8 cellular contexts compared by ENCODE assay signal in the genomic region with DNA sequence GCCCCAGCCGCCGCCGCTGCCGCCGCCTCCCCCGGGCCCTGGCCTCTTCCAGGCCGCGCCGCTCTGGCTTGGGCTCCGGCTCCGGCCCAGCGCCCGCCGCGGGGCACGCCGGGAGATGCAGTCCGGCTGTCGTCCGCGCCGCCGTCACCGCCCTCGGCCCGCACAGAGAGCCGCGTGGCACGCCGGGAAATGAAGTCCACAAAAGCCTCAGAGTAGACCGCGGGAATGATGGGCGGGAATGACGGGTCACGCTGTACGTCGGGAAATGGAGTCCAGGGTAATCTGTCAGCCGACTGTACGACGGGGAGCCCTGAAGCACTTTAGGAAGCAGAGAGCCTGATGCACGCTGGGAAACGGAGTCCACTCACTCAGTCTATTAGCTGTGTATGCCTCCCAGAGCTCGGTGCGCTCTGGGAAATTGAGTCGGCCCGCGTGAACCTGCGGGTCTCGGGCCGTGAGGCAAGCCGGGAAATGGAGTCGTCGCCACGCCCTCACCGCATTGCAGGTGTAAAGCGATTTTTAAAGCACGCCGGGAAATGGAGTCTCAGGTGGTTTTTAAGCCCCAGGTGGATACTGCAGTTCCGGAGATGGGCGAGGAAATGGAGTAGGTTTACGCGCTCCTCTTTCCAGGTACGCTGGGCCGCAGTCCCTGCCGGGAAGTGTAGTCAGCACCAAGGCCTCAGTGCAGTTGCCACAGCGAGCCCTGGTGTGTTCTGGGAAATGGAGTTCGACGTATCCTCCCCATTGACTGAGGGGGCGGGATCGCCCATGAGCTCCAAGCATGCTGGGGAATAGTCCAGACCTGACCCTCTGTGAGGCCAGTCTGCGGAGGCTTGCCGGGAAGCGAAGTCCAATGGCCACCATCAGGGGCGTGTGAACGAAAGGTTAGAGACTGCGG. TPM values are rescaled to one million over a fixed set of nuclear protein-coding genes. Genes with fewer than 3 reads are reported as not detected.
DNase-seq lines count a peak whose midpoint lies in the region; ATAC-seq and TF ChIP-seq lines count a peak whose summit lies in the region.

A gene (minus strand): TSS at position 91 of the 898 bp plus-strand sequence. CDS start 137 bp downstream, outside the sequence.

- peak within 1 kb of the TSS; percentile 32; the same call in 1 of the 2 replicates for H2AFZ ChIP-seq in SK-N-SH (ENCODE audit: low read depth)

- peaks cover 19% of the 10 kb centered on the region for H4K20me1 ChIP-seq in SK-N-SH (ENCODE audit: insufficient read depth)

- POLR2A ChIA-PET in SK-N-SH (lab: Yijun Ruan, JAX): interaction anchor here (0.7 to 3.0 kb wide), 6 partner anchors 9 to 383 kb away, joined by 3 to 28 read pairs (median 6); a partner anchor contains a TSS

- TF ChIP-seq CTCF in SK-N-SH (IDR thresholded peaks at IDR 0.05) (no peak), gastroesophageal sphincter (IDR thresholded peaks at IDR 0.05) (peak in 1 of 4 experiments; percentile 12), neutrophil (IDR thresholded peaks at IDR 0.05) (peak; percentile 54)

- ATAC-seq in HG02571 (IDR thresholded peaks at IDR 0.05; ENCODE audit: unreplicated experiment): peak; percentile 55
- ATAC-seq in gastroesophageal sphincter: peak; percentile 90

- no peaks in the 10 kb centered on the region for H3K9me3 ChIP-seq in SK-N-SH
- no peaks in the 10 kb centered on the region for H3K9me3 ChIP-seq in gastroesophageal sphincter
- no peaks in the 10 kb centered on the region for H3K9me3 ChIP-seq in neutrophil

- TF ChIP-seq RAD21 in SK-N-SH (IDR thresholded peaks at IDR 0.05; ENCODE audit: low read length): peak; percentile 25; the same call in 1 of the 2 replicates

- H3F3A ChIP-seq in SK-N-SH (replicated peaks; ENCODE audit: insufficient read depth): peaks cover 40% of the 10 kb centered on the region

- H3K9me2 ChIP-seq in SK-N-SH: no peaks in the 10 kb centered on the region

- H3K36me3 ChIP-seq in SK-N-SH (replicated peaks in 1 of 2; ENCODE audit: control insufficient read depth in 1 of 2, insufficient read depth in 2 of 2, low read length in 1 of 2) (peaks cover 11 to 22% of the 10 kb centered on the region in 2 experiments), gastroesophageal sphincter (peaks cover 0 to 24% of the 10 kb centered on the region in 2 donors), neutrophil (peaks cover 10% of the 10 kb centered on the region)

- peak; percentile 99 for DNase-seq in GM04504 (ENCODE audit: low read depth)
- DNase-seq in NCI-H1048 (lab: John Stamatoyannopoulos, UW): peak; percentile 99
- peak; percentile 92 for DNase-seq in SK-N-SH
- DNase-seq in activated naive CD4-positive, alpha-beta T cell treated with anti-CD3 and anti-CD28 coated beads, Interleukin-2, amount 50 U/mL, for 16 hours: peak; percentile 96
- DNase-seq in substantia nigra (lab: John Stamatoyannopoulos, UW): peak; percentile 89 to 100 (median 99)

- peaks cover 19 to 30% of the 10 kb centered on the region in 2 experiments for H3K4me1 ChIP-seq in SK-N-SH (ENCODE audit: control insufficient read depth in 1 of 2, insufficient read depth in 2 of 2, low read depth in 1 of 2, low read length in 1 of 2)
- H3K4me1 ChIP-seq in gastroesophageal sphincter: peaks cover 5 to 76% (median 38%) of the 10 kb centered on the region in 3 donors
- H3K4me1 ChIP-seq in neutrophil (ENCODE audit: control insufficient read depth in 1 of 2, insufficient read depth in 1 of 2, low read depth in 1 of 2, low read length in 1 of 2): peaks cover 45 to 48% of the 10 kb centered on the region in 2 experiments

- CTCF ChIA-PET in SK-N-SH (lab: Yijun Ruan, JAX): interaction anchor here (1.0 to 14.8 kb wide), 10 partner anchors 9 to 162 kb away, joined by 3 to 205 read pairs (median 4); a partner anchor contains a TSS

- WGBS in SK-N-SH (ENCODE audit: low lambda C conversion rate): 0% methylated on average over 40 of the region's 76 CpGs
- WGBS in gastroesophageal sphincter (ENCODE audit: low coverage in 1 of 2), 2 donors: 0% methylated on average over 5 of the region's 76 CpGs

- H3K27ac ChIP-seq in SK-N-SH (ENCODE audit: low read depth in 2 of 2, low read length in 1 of 2) (peak within 1 kb of the TSS; percentile 83 to 95), gastroesophageal sphincter (peak within 1 kb of the TSS; percentile 72 to 98 (median 96)), neutrophil (peak within 1 kb of the TSS; percentile 90), substantia nigra (ENCODE audit: low read depth, low read length, poor library complexity, severe bottlenecking) (peak within 1 kb of the TSS; percentile 97)

- TF ChIP-seq POLR2A in gastroesophageal sphincter (IDR thresholded peaks at IDR 0.05): peak; percentile 59 to 94

- H3K4me3 ChIP-seq in SK-N-SH (ENCODE audit: low read depth in 2 of 2, low read length in 1 of 2) (peak within 1 kb of the TSS; percentile 83 to 84), gastroesophageal sphincter (peak within 1 kb of the TSS; percentile 71 to 92), neutrophil (ENCODE audit: low read depth in 1 of 2, low read length in 1 of 2) (peak within 1 kb of the TSS; percentile 65 to 94)

- peak in 1 of 2 experiments; percentile 10; a peak in 1 of 4 replicates for TF ChIP-seq EP300 in SK-N-SH (IDR thresholded peaks at IDR 0.05; ENCODE audit: borderline replicate concordance in 1 of 2, low read depth in 1 of 2, low read length in 1 of 2)
- TF ChIP-seq EP300 in gastroesophageal sphincter (IDR thresholded peaks at IDR 0.05): no peak

- H3K27me3 ChIP-seq in SK-N-SH (ENCODE audit: insufficient read depth) (no peaks in the 10 kb centered on the region), gastroesophageal sphincter (no peaks in the 10 kb centered on the region), neutrophil (no peaks in the 10 kb centered on the region)

- H3K79me2 ChIP-seq in SK-N-SH (ENCODE audit: insufficient read depth): peaks cover 48% of the 10 kb centered on the region

- peak within 1 kb of the TSS; percentile 97 for H3K4me2 ChIP-seq in SK-N-SH

- peak within 1 kb of the TSS; percentile 86 for H3K9ac ChIP-seq in SK-N-SH

TF ChIP-seq in SK-N-SH, 30 proteins besides CTCF, POLR2A, EP300 and RAD21 (continues in another document):
- TF ChIP-seq JUND (IDR thresholded peaks at IDR 0.05) (no peak; the same call in 1 of the 2 replicates), YY1 (IDR thresholded peaks at IDR 0.05; ENCODE audit: low read depth) (peak; percentile 75), SIN3A (IDR thresholded peaks at IDR 0.05; ENCODE audit: borderline replicate concordance, low read depth, low read length) (peak; percentile 78), FOSL2 (IDR thresholded peaks at IDR 0.05; ENCODE audit: borderline replicate concordance, low read depth) (no peak), NFIC (IDR thresholded peaks at IDR 0.05; ENCODE audit: borderline replicate concordance) (no peak), TEAD4 (IDR thresholded peaks at IDR 0.05; ENCODE audit: borderline replicate concordance, insufficient read depth) (no peak), RFX5 (IDR thresholded peaks at IDR 0.05; ENCODE audit: low read length) (no peak), FOXM1 (IDR thresholded peaks at IDR 0.05; ENCODE audit: low read depth) (no peak), RXRA (IDR thresholded peaks at IDR 0.05; ENCODE audit: borderline replicate concordance, low read depth) (no peak), NRF1 (IDR thresholded peaks at IDR 0.05; ENCODE audit: low read depth, low read length) (0 out of 2 replicates have a peak, but pooled peaks have one; percentile 1), TAF1 (IDR thresholded peaks at IDR 0.05; ENCODE audit: borderline replicate concordance, low read depth, low read length) (peak; percentile 90), EZH2phosphoT487 (IDR thresholded peaks at IDR 0.05; ENCODE audit: borderline replicate concordance, low read depth) (no peak), GABPA (IDR thresholded peaks at IDR 0.05; ENCODE audit: low read depth) (peak; percentile 64), TCF12 (IDR thresholded peaks at IDR 0.05) (peak; percentile 36), CHD2 (IDR thresholded peaks at IDR 0.05; ENCODE audit: low read length, partially characterized antibody) (peak; percentile 93), SMC3 (IDR thresholded peaks at IDR 0.05; ENCODE audit: low read depth, low read length) (no peak), POLR2AphosphoS5 (IDR thresholded peaks at IDR 0.05; ENCODE audit: low read depth, low read length) (peak; percentile 98), MXI1 (IDR thresholded peaks at IDR 0.05; ENCODE audit: low read depth, low read length) (peak; percentile 84)
- TF ChIP-seq, protein P1, sequence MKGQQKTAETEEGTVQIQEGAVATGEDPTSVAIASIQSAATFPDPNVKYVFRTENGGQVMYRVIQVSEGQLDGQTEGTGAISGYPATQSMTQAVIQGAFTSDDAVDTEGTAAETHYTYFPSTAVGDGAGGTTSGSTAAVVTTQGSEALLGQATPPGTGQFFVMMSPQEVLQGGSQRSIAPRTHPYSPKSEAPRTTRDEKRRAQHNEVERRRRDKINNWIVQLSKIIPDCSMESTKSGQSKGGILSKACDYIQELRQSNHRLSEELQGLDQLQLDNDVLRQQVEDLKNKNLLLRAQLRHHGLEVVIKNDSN (IDR thresholded peaks at IDR 0.05; ENCODE audit: borderline replicate concordance, low read depth): peak; percentile 39; the same call in 1 of the 2 replicates
- TF ChIP-seq, protein P2, sequence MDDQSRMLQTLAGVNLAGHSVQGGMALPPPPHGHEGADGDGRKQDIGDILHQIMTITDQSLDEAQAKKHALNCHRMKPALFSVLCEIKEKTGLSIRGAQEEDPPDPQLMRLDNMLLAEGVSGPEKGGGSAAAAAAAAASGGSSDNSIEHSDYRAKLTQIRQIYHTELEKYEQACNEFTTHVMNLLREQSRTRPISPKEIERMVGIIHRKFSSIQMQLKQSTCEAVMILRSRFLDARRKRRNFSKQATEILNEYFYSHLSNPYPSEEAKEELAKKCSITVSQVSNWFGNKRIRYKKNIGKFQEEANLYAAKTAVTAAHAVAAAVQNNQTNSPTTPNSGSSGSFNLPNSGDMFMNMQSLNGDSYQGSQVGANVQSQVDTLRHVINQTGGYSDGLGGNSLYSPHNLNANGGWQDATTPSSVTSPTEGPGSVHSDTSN (IDR thresholded peaks at IDR 0.05): peak; percentile 75
- TF ChIP-seq, protein P3, sequence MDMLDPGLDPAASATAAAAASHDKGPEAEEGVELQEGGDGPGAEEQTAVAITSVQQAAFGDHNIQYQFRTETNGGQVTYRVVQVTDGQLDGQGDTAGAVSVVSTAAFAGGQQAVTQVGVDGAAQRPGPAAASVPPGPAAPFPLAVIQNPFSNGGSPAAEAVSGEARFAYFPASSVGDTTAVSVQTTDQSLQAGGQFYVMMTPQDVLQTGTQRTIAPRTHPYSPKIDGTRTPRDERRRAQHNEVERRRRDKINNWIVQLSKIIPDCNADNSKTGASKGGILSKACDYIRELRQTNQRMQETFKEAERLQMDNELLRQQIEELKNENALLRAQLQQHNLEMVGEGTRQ (IDR thresholded peaks at IDR 0.05; ENCODE audit: borderline replicate concordance, low read depth, low read length): no peak

RNA-seq across cellular contexts. Expression of the gene that starts here (rescaled TPM):
- polyA plus RNA-seq in SK-N-SH (2012; rRNA removed): 42.1 and 47.2 TPM in 2 replicates
- 26.1 and 35.6 TPM in 2 replicates for polyA plus RNA-seq in SK-N-SH (2012; cell fraction: cytosol; rRNA removed)
- polyA plus RNA-seq in SK-N-SH (2012; cell fraction: nucleus; rRNA removed): 27.6 and 44.6 TPM in 2 replicates
- total RNA-seq in gastroesophageal sphincter: 10 to 100 TPM; 30.8 to 51.0 (median 35.1) TPM

Comparison
In these comparisons a context has a peak if more than half of its experiments do, and no peak if none do; other contexts are left out.
1. Peak in every context shown above with its lines: DNase-seq, ATAC-seq, H3K4me3 ChIP-seq and H3K27ac ChIP-seq.